11 cellular contexts compared by ENCODE assay signal in the genomic region with DNA sequence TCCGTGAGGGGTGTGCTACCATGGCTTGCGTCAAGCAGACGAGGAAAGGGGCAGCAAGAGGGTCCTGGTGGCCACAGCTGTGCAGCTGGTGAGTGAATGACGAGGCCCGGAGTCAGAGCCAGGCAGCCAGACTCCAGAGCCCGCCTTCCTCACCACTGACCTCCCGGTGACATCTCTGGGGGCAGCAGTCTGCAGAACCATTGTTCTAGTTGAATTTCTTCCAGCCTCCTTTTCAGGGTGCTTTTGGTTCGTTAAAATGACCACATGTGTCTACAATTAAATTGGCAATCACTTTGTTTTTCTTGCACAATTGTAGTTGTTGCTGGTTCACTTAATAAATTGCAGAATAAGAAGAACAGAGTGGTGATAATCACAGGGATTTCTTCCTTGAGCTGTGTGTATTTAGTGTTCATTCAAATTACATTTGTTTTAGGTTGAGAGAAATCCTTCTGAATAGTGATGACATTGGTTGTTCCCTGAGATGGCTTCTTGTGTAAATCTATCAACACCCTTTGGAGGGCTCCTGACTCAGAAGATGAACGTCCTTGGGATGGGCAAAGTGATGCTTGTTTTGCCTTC.
DNase-seq lines count a peak whose midpoint lies in the region; ATAC-seq and TF ChIP-seq lines count a peak whose summit lies in the region.
"Had no signal": no experiment of that assay in that cellular context is flagged by ENCODE, and none has a peak within 500 bp of the region (broad histone marks: within the 10 kb centered on the region; RNA-seq: fewer than 3 reads in every experiment).

No MANE protein-coding gene starts in this region.

- peak overlapping the region; percentile 37 to 49 for H3K27ac ChIP-seq in right atrium auricular region

- in situ Hi-C loops in G401 (cut with HindIII; ENCODE audit: low sequenced_read_pairs), result no loop called here

- no peak overlapping the region for H3K27ac Mint-ChIP-seq in immature natural killer cell
- H3K27ac Mint-ChIP-seq: T-helper 2 cell treated with Interferon-gamma antibody and Interleukin-4, amounts not matched to agents 5 μg/mL and 100 μg/mL, for 36 hours had no signal

- no peak overlapping the region for H3K4me3 Mint-ChIP-seq in immature natural killer cell
- H3K4me3 Mint-ChIP-seq: T-helper 2 cell treated with Interferon-gamma antibody and Interleukin-4, amounts not matched to agents 5 μg/mL and 100 μg/mL, for 36 hours had no signal

- H3K4me1 Mint-ChIP-seq in immature natural killer cell, result peaks cover 7 to 11% of the 10 kb centered on the region in 2 donors

- no peaks in the 10 kb centered on the region for H3K9me3 Mint-ChIP-seq in immature natural killer cell
- H3K9me3 Mint-ChIP-seq: T-helper 2 cell treated with Interferon-gamma antibody and Interleukin-4, amounts not matched to agents 5 μg/mL and 100 μg/mL, for 36 hours had no signal

- no peak overlapping the region for H3K4me3 ChIP-seq in right atrium auricular region

- no peaks in the 10 kb centered on the region for H3K9me3 ChIP-seq in right atrium auricular region

- peaks cover 0 to 32% of the 10 kb centered on the region in 2 donors for H3K4me1 ChIP-seq in right atrium auricular region

- peaks cover 0 to 4% (median 3%) of the 10 kb centered on the region in 3 donors for H3K36me3 Mint-ChIP-seq in immature natural killer cell

- TF ChIP-seq CTCF in right atrium auricular region (IDR thresholded peaks at IDR 0.05), result no peak

- no peak for ATAC-seq in HG03442 (IDR thresholded peaks at IDR 0.05; ENCODE audit: unreplicated experiment)

- H3K27me3 Mint-ChIP-seq in immature natural killer cell (ENCODE audit: low read depth in 3 of 3), result peaks cover 0 to 4% (median 0%) of the 10 kb centered on the region in 3 donors

- H3K36me3 ChIP-seq in right atrium auricular region, result peaks cover 4% of the 10 kb centered on the region

- DNase-seq in G401 (ENCODE audit: low spot score) (peak; percentile 13), astrocyte of the hippocampus (ENCODE audit: low read depth, low spot score) (peak; percentile 86), right atrium auricular region (ENCODE audit: low spot score) (peak; percentile 66), retina (peak; percentile 70), immature natural killer cell (no peak)
- DNase-seq in activated T-cell treated with anti-CD3 and anti-CD28 coated beads, Interleukin-2, amount 50 U/mL, for 1 hour, result no peak
- DNase-seq in activated CD4-positive, alpha-beta T cell treated with anti-CD3 and anti-CD28 coated beads for 48 hours, result no peak
- DNase-seq: activated gamma-delta T cell, NCI-H2171 had no signal

- no peaks in the 10 kb centered on the region for H3K27me3 ChIP-seq in right atrium auricular region

Comparison
In these comparisons a context has a peak if more than half of its experiments do, and no peak if none do; other contexts are left out.
1. DNase-seq: peak in G401 (single experiment), astrocyte of the hippocampus (single experiment), right atrium auricular region (single experiment) and retina (single experiment); none in activated T-cell treated with anti-CD3 and anti-CD28 coated beads, Interleukin-2, amount 50 U/mL, for 1 hour (single experiment), immature natural killer cell (0 of 3) and activated CD4-positive, alpha-beta T cell treated with anti-CD3 and anti-CD28 coated beads for 48 hours (single experiment).